1 cellular context compared by ENCODE assay signal in the genomic region with DNA sequence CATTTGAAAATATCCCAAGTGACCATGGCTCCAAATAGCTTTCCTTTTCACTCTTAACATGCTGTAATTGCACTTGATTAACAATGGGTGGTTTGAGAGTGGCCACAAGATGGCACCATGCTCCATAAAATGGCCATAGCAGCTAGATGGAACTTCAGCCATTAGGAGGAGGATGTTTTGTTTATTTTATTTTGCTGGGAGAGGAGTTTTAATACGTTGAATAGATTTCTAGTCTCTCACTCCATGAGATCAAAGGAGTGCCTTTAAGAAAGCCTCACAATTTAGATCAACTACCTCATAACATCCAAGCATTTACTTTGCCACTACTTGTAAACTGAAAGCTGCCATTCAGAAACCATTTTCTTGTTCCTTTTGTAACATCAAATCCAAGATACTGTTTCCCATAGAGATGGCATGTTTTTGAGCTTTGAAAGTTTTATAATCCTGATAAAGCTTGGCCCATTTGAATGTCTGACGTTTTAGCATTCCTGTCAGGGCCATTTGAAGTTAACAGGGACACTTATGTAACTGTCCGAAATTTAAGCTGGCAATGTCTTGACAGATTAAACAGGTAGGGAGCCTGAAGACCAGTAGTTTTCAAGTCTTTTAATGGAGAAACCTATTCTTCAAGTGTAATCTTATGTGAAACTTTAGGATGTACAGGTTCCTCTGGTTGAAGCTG.
TF ChIP-seq lines count a peak whose summit lies in the region.

No MANE protein-coding gene starts in this region.

TF ChIP-seq in A549, 52 proteins besides CTCF, POLR2A, EP300 and RAD21 (continued from another document):
- TF ChIP-seq, protein P1, sequence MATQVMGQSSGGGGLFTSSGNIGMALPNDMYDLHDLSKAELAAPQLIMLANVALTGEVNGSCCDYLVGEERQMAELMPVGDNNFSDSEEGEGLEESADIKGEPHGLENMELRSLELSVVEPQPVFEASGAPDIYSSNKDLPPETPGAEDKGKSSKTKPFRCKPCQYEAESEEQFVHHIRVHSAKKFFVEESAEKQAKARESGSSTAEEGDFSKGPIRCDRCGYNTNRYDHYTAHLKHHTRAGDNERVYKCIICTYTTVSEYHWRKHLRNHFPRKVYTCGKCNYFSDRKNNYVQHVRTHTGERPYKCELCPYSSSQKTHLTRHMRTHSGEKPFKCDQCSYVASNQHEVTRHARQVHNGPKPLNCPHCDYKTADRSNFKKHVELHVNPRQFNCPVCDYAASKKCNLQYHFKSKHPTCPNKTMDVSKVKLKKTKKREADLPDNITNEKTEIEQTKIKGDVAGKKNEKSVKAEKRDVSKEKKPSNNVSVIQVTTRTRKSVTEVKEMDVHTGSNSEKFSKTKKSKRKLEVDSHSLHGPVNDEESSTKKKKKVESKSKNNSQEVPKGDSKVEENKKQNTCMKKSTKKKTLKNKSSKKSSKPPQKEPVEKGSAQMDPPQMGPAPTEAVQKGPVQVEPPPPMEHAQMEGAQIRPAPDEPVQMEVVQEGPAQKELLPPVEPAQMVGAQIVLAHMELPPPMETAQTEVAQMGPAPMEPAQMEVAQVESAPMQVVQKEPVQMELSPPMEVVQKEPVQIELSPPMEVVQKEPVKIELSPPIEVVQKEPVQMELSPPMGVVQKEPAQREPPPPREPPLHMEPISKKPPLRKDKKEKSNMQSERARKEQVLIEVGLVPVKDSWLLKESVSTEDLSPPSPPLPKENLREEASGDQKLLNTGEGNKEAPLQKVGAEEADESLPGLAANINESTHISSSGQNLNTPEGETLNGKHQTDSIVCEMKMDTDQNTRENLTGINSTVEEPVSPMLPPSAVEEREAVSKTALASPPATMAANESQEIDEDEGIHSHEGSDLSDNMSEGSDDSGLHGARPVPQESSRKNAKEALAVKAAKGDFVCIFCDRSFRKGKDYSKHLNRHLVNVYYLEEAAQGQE (IDR thresholded peaks at IDR 0.05): no peak
- TF ChIP-seq FOXS1 (CRISPR knock-in tag; IDR thresholded peaks at IDR 0.05) (no peak), HOXA7 (CRISPR knock-in tag; IDR thresholded peaks at IDR 0.05) (peak; percentile 73), CBX2 (IDR thresholded peaks at IDR 0.05; ENCODE audit: borderline replicate concordance, low read depth) (no peak), FOSB (CRISPR knock-in tag; IDR thresholded peaks at IDR 0.05) (peak; percentile 61; the same call in 1 of the 2 replicates), ZC3H11A (IDR thresholded peaks at IDR 0.05) (no peak)
